In the genomic region with DNA sequence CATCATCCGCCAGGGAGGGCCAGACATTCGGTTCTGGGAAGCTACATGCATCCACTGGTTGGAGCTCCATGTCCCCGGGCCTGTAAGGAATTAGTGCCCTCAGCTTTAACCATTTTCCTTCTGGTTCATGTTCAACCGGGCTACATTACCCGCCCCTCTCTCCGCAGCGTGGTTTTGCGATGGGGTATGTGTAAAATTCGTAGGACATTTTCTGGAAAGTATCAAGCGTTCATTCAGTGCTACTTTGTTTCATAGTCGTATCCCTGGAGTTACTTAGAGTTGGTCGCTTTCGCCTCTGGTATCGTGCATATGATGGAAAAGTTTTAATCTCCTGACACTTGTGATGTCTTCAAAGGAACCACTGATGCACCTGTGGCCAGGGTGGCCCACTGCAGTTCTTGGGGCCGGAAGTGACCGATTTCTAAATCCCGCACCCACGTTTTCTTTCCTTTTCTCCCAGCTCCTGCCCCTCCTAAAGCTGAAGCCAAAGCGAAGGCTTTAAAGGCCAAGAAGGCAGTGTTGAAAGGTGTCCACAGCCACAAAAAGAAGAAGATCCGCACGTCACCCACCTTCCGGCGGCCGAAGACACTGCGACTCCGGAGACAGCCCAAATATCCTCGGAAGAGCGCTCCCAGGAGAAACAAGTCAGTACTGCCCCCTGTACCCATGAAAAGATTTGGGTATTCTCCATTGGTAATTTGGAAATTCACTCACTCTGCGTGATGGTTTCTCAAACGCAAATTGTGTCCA, we compare ENCODE assay signal across 1 cellular context.
TF ChIP-seq lines count a peak whose summit lies in the region.

No MANE protein-coding gene starts in this region.

TF ChIP-seq in SK-N-SH treated with all-trans-retinoic acid at 6 μM for 48 hours, 23 proteins besides CTCF, POLR2A, EP300 and RAD21 (continued from another document):
- TF ChIP-seq BACH2 (CRISPR knock-in tag; IDR thresholded peaks at IDR 0.05; ENCODE audit: borderline replicate concordance) (no peak), TOX (CRISPR knock-in tag; IDR thresholded peaks at IDR 0.05; ENCODE audit: borderline replicate concordance) (no peak), ESRRG (CRISPR knock-in tag; IDR thresholded peaks at IDR 0.05) (no peak), ZNF8 (CRISPR knock-in tag; IDR thresholded peaks at IDR 0.05) (no peak), ARNTL (CRISPR knock-in tag; IDR thresholded peaks at IDR 0.05; ENCODE audit: borderline replicate concordance, low read depth) (no peak)
- TF ChIP-seq, protein P1, sequence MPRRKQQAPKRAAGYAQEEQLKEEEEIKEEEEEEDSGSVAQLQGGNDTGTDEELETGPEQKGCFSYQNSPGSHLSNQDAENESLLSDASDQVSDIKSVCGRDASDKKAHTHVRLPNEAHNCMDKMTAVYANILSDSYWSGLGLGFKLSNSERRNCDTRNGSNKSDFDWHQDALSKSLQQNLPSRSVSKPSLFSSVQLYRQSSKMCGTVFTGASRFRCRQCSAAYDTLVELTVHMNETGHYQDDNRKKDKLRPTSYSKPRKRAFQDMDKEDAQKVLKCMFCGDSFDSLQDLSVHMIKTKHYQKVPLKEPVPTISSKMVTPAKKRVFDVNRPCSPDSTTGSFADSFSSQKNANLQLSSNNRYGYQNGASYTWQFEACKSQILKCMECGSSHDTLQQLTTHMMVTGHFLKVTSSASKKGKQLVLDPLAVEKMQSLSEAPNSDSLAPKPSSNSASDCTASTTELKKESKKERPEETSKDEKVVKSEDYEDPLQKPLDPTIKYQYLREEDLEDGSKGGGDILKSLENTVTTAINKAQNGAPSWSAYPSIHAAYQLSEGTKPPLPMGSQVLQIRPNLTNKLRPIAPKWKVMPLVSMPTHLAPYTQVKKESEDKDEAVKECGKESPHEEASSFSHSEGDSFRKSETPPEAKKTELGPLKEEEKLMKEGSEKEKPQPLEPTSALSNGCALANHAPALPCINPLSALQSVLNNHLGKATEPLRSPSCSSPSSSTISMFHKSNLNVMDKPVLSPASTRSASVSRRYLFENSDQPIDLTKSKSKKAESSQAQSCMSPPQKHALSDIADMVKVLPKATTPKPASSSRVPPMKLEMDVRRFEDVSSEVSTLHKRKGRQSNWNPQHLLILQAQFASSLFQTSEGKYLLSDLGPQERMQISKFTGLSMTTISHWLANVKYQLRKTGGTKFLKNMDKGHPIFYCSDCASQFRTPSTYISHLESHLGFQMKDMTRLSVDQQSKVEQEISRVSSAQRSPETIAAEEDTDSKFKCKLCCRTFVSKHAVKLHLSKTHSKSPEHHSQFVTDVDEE (CRISPR knock-in tag; IDR thresholded peaks at IDR 0.05) = no peak
- TF ChIP-seq, protein P2, sequence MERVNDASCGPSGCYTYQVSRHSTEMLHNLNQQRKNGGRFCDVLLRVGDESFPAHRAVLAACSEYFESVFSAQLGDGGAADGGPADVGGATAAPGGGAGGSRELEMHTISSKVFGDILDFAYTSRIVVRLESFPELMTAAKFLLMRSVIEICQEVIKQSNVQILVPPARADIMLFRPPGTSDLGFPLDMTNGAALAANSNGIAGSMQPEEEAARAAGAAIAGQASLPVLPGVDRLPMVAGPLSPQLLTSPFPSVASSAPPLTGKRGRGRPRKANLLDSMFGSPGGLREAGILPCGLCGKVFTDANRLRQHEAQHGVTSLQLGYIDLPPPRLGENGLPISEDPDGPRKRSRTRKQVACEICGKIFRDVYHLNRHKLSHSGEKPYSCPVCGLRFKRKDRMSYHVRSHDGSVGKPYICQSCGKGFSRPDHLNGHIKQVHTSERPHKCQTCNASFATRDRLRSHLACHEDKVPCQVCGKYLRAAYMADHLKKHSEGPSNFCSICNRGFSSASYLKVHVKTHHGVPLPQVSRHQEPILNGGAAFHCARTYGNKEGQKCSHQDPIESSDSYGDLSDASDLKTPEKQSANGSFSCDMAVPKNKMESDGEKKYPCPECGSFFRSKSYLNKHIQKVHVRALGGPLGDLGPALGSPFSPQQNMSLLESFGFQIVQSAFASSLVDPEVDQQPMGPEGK (CRISPR knock-in tag; IDR thresholded peaks at IDR 0.05; ENCODE audit: borderline replicate concordance) = no peak
